11 cellular contexts compared by ENCODE assay signal in genomic region chr6:167760979-167761793, GRCh38.
DNase-seq lines count a peak whose midpoint lies in the region; ATAC-seq and TF ChIP-seq lines count a peak whose summit lies in the region.
"Had no signal": no experiment of that assay in that cellular context is flagged by ENCODE, and none has a peak within 500 bp of the region (broad histone marks: within the 10 kb centered on the region; RNA-seq: fewer than 3 reads in every experiment).

No MANE protein-coding gene starts in this region.

- H3K4me1 Mint-ChIP-seq in activated CD4-positive, alpha-beta T cell treated with anti-CD3 and anti-CD28 coated beads, Interleukin-2, amount 10 ng/mL, durations not matched to agents 24 days and 14 days: no peaks in the 10 kb centered on the region

- no peak for TF ChIP-seq CTCF in cardiac fibroblast (IDR thresholded peaks at IDR 0.05; ENCODE audit: low read depth, low read length)

- peaks cover 10% of the 10 kb centered on the region for H3K4me1 ChIP-seq in right cardiac atrium (ENCODE audit: control insufficient read depth, insufficient read depth, low read length)

- H3K4me3 Mint-ChIP-seq in activated CD4-positive, alpha-beta T cell treated with anti-CD3 and anti-CD28 coated beads, Interleukin-2, amount 10 ng/mL, durations not matched to agents 24 days and 14 days: no peak overlapping the region

- H3K36me3 Mint-ChIP-seq in activated CD4-positive, alpha-beta T cell treated with anti-CD3 and anti-CD28 coated beads, Interleukin-2, amount 10 ng/mL, durations not matched to agents 24 days and 14 days (ENCODE audit: low read depth): no peaks in the 10 kb centered on the region

- intact Hi-C loops in right cardiac atrium (cut with DNase I): no loop called here
- intact Hi-C loops in activated CD4-positive, alpha-beta T cell treated with anti-CD3 and anti-CD28 coated beads, Interleukin-2, amount 10 ng/mL, durations not matched to agents 24 days and 14 days (cut with micrococcal nuclease): no loop called here

- no peaks in the 10 kb centered on the region for H3K27me3 ChIP-seq in right cardiac atrium (ENCODE audit: control insufficient read depth, insufficient read depth)

- H3K9me3 Mint-ChIP-seq in activated CD4-positive, alpha-beta T cell treated with anti-CD3 and anti-CD28 coated beads, Interleukin-2, amount 10 ng/mL, durations not matched to agents 24 days and 14 days: no peaks in the 10 kb centered on the region

- peak overlapping the region; percentile 15 for H3K27ac ChIP-seq in right cardiac atrium (ENCODE audit: low read length)
- H3K27ac ChIP-seq: PC-9 had no signal

- no peaks in the 10 kb centered on the region for H3K9me3 ChIP-seq in right cardiac atrium (ENCODE audit: control insufficient read depth, low read length)

- ATAC-seq in right cardiac atrium: peak; percentile 95
- ATAC-seq in HG02763 (IDR thresholded peaks at IDR 0.05; ENCODE audit: unreplicated experiment): no peak
- no peak for ATAC-seq in GM19455 (IDR thresholded peaks at IDR 0.05; ENCODE audit: unreplicated experiment)

- WGBS in right cardiac atrium: 35% methylated on average over 18 of the region's 18 CpGs

- H3K4me3 ChIP-seq in cardiac fibroblast (replicated peaks in 1 of 2; ENCODE audit: low read depth in 2 of 2, low read length in 2 of 2) (no peak overlapping the region), right cardiac atrium (ENCODE audit: low read length) (no peak overlapping the region)
- H3K4me3 ChIP-seq: PC-9 had no signal

- no peak overlapping the region for H3K27ac Mint-ChIP-seq in activated CD4-positive, alpha-beta T cell treated with anti-CD3 and anti-CD28 coated beads, Interleukin-2, amount 10 ng/mL, durations not matched to agents 24 days and 14 days

- DNase-seq in COLO829 (ENCODE audit: low spot score): peak; percentile 74
- peak; percentile 20 to 96 for DNase-seq in cardiac fibroblast (ENCODE audit: low read depth in 2 of 2)
- peak; percentile 77 to 90 (median 88) for DNase-seq in right cardiac atrium
- peak; percentile 40 for DNase-seq in pons (ENCODE audit: low spot score)
- no peak for DNase-seq in NCI-H1048 (lab: John Stamatoyannopoulos, UW)
- no peak for DNase-seq in activated CD4-positive, alpha-beta T cell treated with anti-CD3 and anti-CD28 coated beads, Interleukin-2, amount 10 ng/mL, durations not matched to agents 24 days and 14 days
- DNase-seq: central memory CD4-positive, alpha-beta T cell; DMS79 treated with DMSO at 0.1 percent for 48 hours; PC-9 had no signal

- peaks cover 4% of the 10 kb centered on the region for H3K27me3 Mint-ChIP-seq in activated CD4-positive, alpha-beta T cell treated with anti-CD3 and anti-CD28 coated beads, Interleukin-2, amount 10 ng/mL, durations not matched to agents 24 days and 14 days

Comparison
In these comparisons a context has a peak if more than half of its experiments do, and no peak if none do; other contexts are left out.
1. DNase-seq: peak in COLO829 (single experiment), cardiac fibroblast (2 of 2), right cardiac atrium (3 of 3) and pons (single experiment); none in NCI-H1048 (single experiment) and activated CD4-positive, alpha-beta T cell treated with anti-CD3 and anti-CD28 coated beads, Interleukin-2, amount 10 ng/mL, durations not matched to agents 24 days and 14 days (single experiment).
2. ATAC-seq: peak in right cardiac atrium (2 of 2); none in HG02763 (single experiment) and GM19455 (single experiment).